Comparison of ENCODE assay signal across 1 cellular context in genomic region chr19:16625183-16625958, GRCh38.
TF ChIP-seq lines count a peak whose summit lies in the region.

No MANE protein-coding gene starts in this region.

TF ChIP-seq in SK-N-SH treated with all-trans-retinoic acid at 6 μM for 48 hours, 23 proteins besides CTCF, POLR2A, EP300 and RAD21 (continued from another document):
- TF ChIP-seq TSHZ2 (CRISPR knock-in tag; IDR thresholded peaks at IDR 0.05) (no peak), ESRRG (CRISPR knock-in tag; IDR thresholded peaks at IDR 0.05) (no peak), ZNF70 (CRISPR knock-in tag; IDR thresholded peaks at IDR 0.05) (no peak), TOX (CRISPR knock-in tag; IDR thresholded peaks at IDR 0.05; ENCODE audit: borderline replicate concordance) (no peak)
